In genomic region chr17:40339068-40339699, GRCh38 we compare ENCODE assay signal across 13 cellular contexts. TPM values are rescaled to one million over a fixed set of nuclear protein-coding genes. Genes with fewer than 3 reads are reported as not detected.
DNase-seq lines count a peak whose midpoint lies in the region; ATAC-seq and TF ChIP-seq lines count a peak whose summit lies in the region.
"Had no signal": no experiment of that assay in that cellular context is flagged by ENCODE, and none has a peak within 500 bp of the region (broad histone marks: within the 10 kb centered on the region; RNA-seq: fewer than 3 reads in every experiment).

No MANE protein-coding gene starts in this region.

- no peaks in the 10 kb centered on the region for H3K27me3 Mint-ChIP-seq in activated CD8-positive, alpha-beta memory T cell treated with anti-CD3 and anti-CD28 coated beads, Interleukin-2, amount 10 ng/mL, durations not matched to agents 7 days and 5 days
- H3K27me3 Mint-ChIP-seq in activated CD8-positive, alpha-beta T cell treated with anti-CD3 and anti-CD28 coated beads for 36 hours = no peaks in the 10 kb centered on the region

- intact Hi-C loops in activated CD8-positive, alpha-beta T cell treated with anti-CD3 and anti-CD28 coated beads for 36 hours (cut with micrococcal nuclease) = no loop called here
- intact Hi-C loops in right lobe of liver (cut with DNase I) = no loop called here
- intact Hi-C loops in thyroid gland (cut with DNase I) = no loop called here

- peaks cover 67% of the 10 kb centered on the region for H3K4me1 Mint-ChIP-seq in activated CD8-positive, alpha-beta memory T cell treated with anti-CD3 and anti-CD28 coated beads, Interleukin-2, amount 10 ng/mL, durations not matched to agents 7 days and 5 days
- H3K4me1 Mint-ChIP-seq in activated CD8-positive, alpha-beta T cell treated with anti-CD3 and anti-CD28 coated beads for 36 hours (ENCODE audit: low read depth) = peaks cover 64% of the 10 kb centered on the region

- H3K4me1 ChIP-seq in right lobe of liver (peaks cover 2 to 47% (median 25%) of the 10 kb centered on the region in 4 donors), thyroid gland (peaks cover 23 to 80% of the 10 kb centered on the region in 2 donors)

- DNase-seq in activated CD8-positive, alpha-beta memory T cell treated with anti-CD3 and anti-CD28 coated beads, Interleukin-2, amount 10 ng/mL, durations not matched to agents 7 days and 5 days = no peak
- DNase-seq in activated CD8-positive, alpha-beta memory T cell treated with anti-CD3 and anti-CD28 coated beads for 24 hours = no peak
- DNase-seq in activated CD8-positive, alpha-beta T cell treated with anti-CD3 and anti-CD28 coated beads for 36 hours = no peak
- DNase-seq in right lobe of liver (no peak), thyroid gland (no peak), NCI-H1105 (lab: John Stamatoyannopoulos, UW) (no peak), UCSD-AML1 (lab: John Stamatoyannopoulos, UW; ENCODE audit: unreplicated experiment) (no peak)
- DNase-seq: brain microvascular endothelial cell, NCI-H1105 treated with DMSO at 0.1 percent for 48 hours, NCI-H69 had no signal

- 48% methylated on average over 8 of the region's 11 CpGs for WGBS in right lobe of liver (ENCODE audit: insufficient coverage, low coverage, low lambda C conversion rate, missing lambda C conversion rate)
- WGBS in thyroid gland, 2 donors = 71 to 89% methylated on average over 11 of the region's 11 CpGs

- H3K4me3 Mint-ChIP-seq in activated CD8-positive, alpha-beta memory T cell treated with anti-CD3 and anti-CD28 coated beads, Interleukin-2, amount 10 ng/mL, durations not matched to agents 7 days and 5 days = no peak overlapping the region
- no peak overlapping the region for H3K4me3 Mint-ChIP-seq in activated CD8-positive, alpha-beta T cell treated with anti-CD3 and anti-CD28 coated beads for 36 hours

- no peaks in the 10 kb centered on the region for H3K9me3 ChIP-seq in right lobe of liver
- H3K9me3 ChIP-seq in thyroid gland = no peaks in the 10 kb centered on the region

- ATAC-seq in activated CD8-positive, alpha-beta memory T cell treated with anti-CD3 and anti-CD28 coated beads, Interleukin-2, amount 10 ng/mL, durations not matched to agents 7 days and 5 days = no peak
- ATAC-seq in activated CD8-positive, alpha-beta T cell treated with anti-CD3 and anti-CD28 coated beads for 36 hours = no peak
- no peak for ATAC-seq in right lobe of liver
- no peak for ATAC-seq in HG02642 (IDR thresholded peaks at IDR 0.05; ENCODE audit: poor library complexity, unreplicated experiment)

- H3K9me3 Mint-ChIP-seq in activated CD8-positive, alpha-beta memory T cell treated with anti-CD3 and anti-CD28 coated beads, Interleukin-2, amount 10 ng/mL, durations not matched to agents 7 days and 5 days (ENCODE audit: low read depth) = no peaks in the 10 kb centered on the region
- no peaks in the 10 kb centered on the region for H3K9me3 Mint-ChIP-seq in activated CD8-positive, alpha-beta T cell treated with anti-CD3 and anti-CD28 coated beads for 36 hours

- POLR2A ChIA-PET in activated CD8-positive, alpha-beta T cell treated with anti-CD3 and anti-CD28 coated beads for 36 hours (lab: Charles Lee) = interaction anchor here (0.8 to 2.7 kb wide), 4 partner anchors 8 to 22 kb away, joined by 3 to 10 read pairs (median 4); no protein-coding TSS in a partner anchor

- no peak for TF ChIP-seq POLR2A in right lobe of liver (IDR thresholded peaks at IDR 0.05)
- TF ChIP-seq POLR2A in thyroid gland (IDR thresholded peaks at IDR 0.05) = no peak

- CTCF ChIA-PET in activated CD8-positive, alpha-beta memory T cell treated with anti-CD3 and anti-CD28 coated beads, Interleukin-2, amount 10 ng/mL, durations not matched to agents 7 days and 5 days (lab: Charles Lee) = interaction anchor here (0.7 to 2.7 kb wide), 6 partner anchors 15 to 137 kb away, joined by 3 to 27 read pairs (median 4); no protein-coding TSS in a partner anchor
- CTCF ChIA-PET in activated CD8-positive, alpha-beta T cell treated with anti-CD3 and anti-CD28 coated beads for 36 hours (lab: Charles Lee) = interaction anchor here (0.8 to 26.3 kb wide), 2 partner anchors 31 to 323 kb away, joined by 3 to 780 read pairs; partner anchors contain the start of genes CDC6 and RARA

- no peak for TF ChIP-seq CTCF in activated CD8-positive, alpha-beta T cell treated with anti-CD3 and anti-CD28 coated beads for 36 hours (IDR thresholded peaks at IDR 0.05)
- TF ChIP-seq CTCF in right lobe of liver (IDR thresholded peaks at IDR 0.05) (no peak), thyroid gland (IDR thresholded peaks at IDR 0.05) (no peak)

- peaks cover 26% of the 10 kb centered on the region for H3K36me3 Mint-ChIP-seq in activated CD8-positive, alpha-beta memory T cell treated with anti-CD3 and anti-CD28 coated beads, Interleukin-2, amount 10 ng/mL, durations not matched to agents 7 days and 5 days
- peaks cover 33% of the 10 kb centered on the region for H3K36me3 Mint-ChIP-seq in activated CD8-positive, alpha-beta T cell treated with anti-CD3 and anti-CD28 coated beads for 36 hours (ENCODE audit: low read depth)

- H3K27ac Mint-ChIP-seq in activated CD8-positive, alpha-beta memory T cell treated with anti-CD3 and anti-CD28 coated beads, Interleukin-2, amount 10 ng/mL, durations not matched to agents 7 days and 5 days = peak overlapping the region; percentile 50
- peak overlapping the region; percentile 46 for H3K27ac Mint-ChIP-seq in activated CD8-positive, alpha-beta T cell treated with anti-CD3 and anti-CD28 coated beads for 36 hours

- H3K27ac ChIP-seq in right lobe of liver (peak overlapping the region in 2 of 3 donors; percentile 21 to 29), thyroid gland (peak overlapping the region in 2 of 3 donors; percentile 13 to 41)
- H3K27ac ChIP-seq: brain microvascular endothelial cell, epithelial cell of prostate had no signal

- no peaks in the 10 kb centered on the region for H3K27me3 ChIP-seq in right lobe of liver
- no peaks in the 10 kb centered on the region for H3K27me3 ChIP-seq in thyroid gland
- H3K27me3 ChIP-seq: brain microvascular endothelial cell had no signal

- H3K4me3 ChIP-seq in right lobe of liver (no peak overlapping the region), thyroid gland (replicated peaks in 1 of 3) (no peak overlapping the region)

- H3K36me3 ChIP-seq in right lobe of liver = no peaks in the 10 kb centered on the region
- H3K36me3 ChIP-seq in thyroid gland = no peaks in the 10 kb centered on the region
- H3K36me3 ChIP-seq: brain microvascular endothelial cell had no signal

RNA-seq across cellular contexts. Expression of gene GJD3, which starts 25.4 kb away (rescaled TPM):
- total RNA-seq in activated CD8-positive, alpha-beta memory T cell treated with anti-CD3 and anti-CD28 coated beads, Interleukin-2, amount 10 ng/mL, durations not matched to agents 7 days and 5 days = not detected
- total RNA-seq in activated CD8-positive, alpha-beta T cell treated with anti-CD3 and anti-CD28 coated beads for 36 hours = not detected
- total RNA-seq in right lobe of liver (under 1 TPM in 5 of 6 experiments, not detected in 1; 0.22 to 0.78 (median 0.37) TPM), thyroid gland (1 to 10 TPM; 1.6 to 3.4 (median 1.7) TPM)
- total RNA-seq: T-helper 1 cell treated with Interleukin-12 subunit alpha and Interleukin-12 subunit beta and Interleukin-4 antibody, amounts not matched to agents 30 ng/mL and 1 ng/mL, for 36 hours had no signal

RNA-seq across cellular contexts. Expression of gene RARA, which starts 30.2 kb away (rescaled TPM):
- total RNA-seq in activated CD8-positive, alpha-beta memory T cell treated with anti-CD3 and anti-CD28 coated beads, Interleukin-2, amount 10 ng/mL, durations not matched to agents 7 days and 5 days = 10 to 100 TPM; 29.9 to 39.5 TPM
- total RNA-seq in activated CD8-positive, alpha-beta T cell treated with anti-CD3 and anti-CD28 coated beads for 36 hours = 10 to 100 TPM; 34.7 to 36.2 TPM
- total RNA-seq in right lobe of liver (10 to 100 TPM; 17.7 to 41.9 (median 22.9) TPM), thyroid gland (10 to 100 TPM; 20.0 to 60.9 (median 35.2) TPM)

RNA-seq across cellular contexts. Expression of gene CDC6, which starts 51.5 kb away (rescaled TPM):
- total RNA-seq in activated CD8-positive, alpha-beta memory T cell treated with anti-CD3 and anti-CD28 coated beads, Interleukin-2, amount 10 ng/mL, durations not matched to agents 7 days and 5 days = 100 to 1,000 TPM; 109 to 111 TPM
- total RNA-seq in activated CD8-positive, alpha-beta T cell treated with anti-CD3 and anti-CD28 coated beads for 36 hours = 100 to 1,000 TPM; 110 to 118 TPM
- total RNA-seq in right lobe of liver (1 to 10 TPM in 5 of 6 experiments, under 1 TPM in 1; 0.42 to 9.1 (median 3.1) TPM), thyroid gland (1 to 10 TPM in 1 of 4 donors, under 1 TPM in 3; 0.63 to 5.2 (median 0.79) TPM)

Comparison
In these comparisons a context has a peak if more than half of its experiments do, and no peak if none do; other contexts are left out.
1. RNA of gene CDC6, which starts 51.5 kb away (total RNA-seq): 110 to 118 TPM in activated CD8-positive, alpha-beta T cell treated with anti-CD3 and anti-CD28 coated beads for 36 hours and 109 to 111 TPM in activated CD8-positive, alpha-beta memory T cell treated with anti-CD3 and anti-CD28 coated beads, Interleukin-2, amount 10 ng/mL, durations not matched to agents 7 days and 5 days; 0.42 to 9.1 TPM in right lobe of liver and 0.63 to 5.2 TPM in thyroid gland; every median in the first group is over 10 times any median in the second.